In genomic region chr1:15323351-15323988, GRCh38 we compare ENCODE assay signal across 8 cellular contexts.
DNase-seq lines count a peak whose midpoint lies in the region; ATAC-seq and TF ChIP-seq lines count a peak whose summit lies in the region.

No MANE protein-coding gene starts in this region.

- peaks cover 6% of the 10 kb centered on the region for H3K4me1 Mint-ChIP-seq in activated T-helper 1 cell treated with anti-CD3 and anti-CD28 coated beads, Interleukin-12 subunit alpha, Interleukin-12 subunit beta, Interleukin-2, Interleukin-4 antibody, amounts not matched to agents 30 ng/mL and 10 ng/mL and 1 ng/mL, durations not matched to agents 14 hours and 24 hours and 36 hours (ENCODE audit: low read depth)
- peaks cover 56% of the 10 kb centered on the region for H3K4me1 Mint-ChIP-seq in neural progenitor cell

- peaks cover 18% of the 10 kb centered on the region for H3K9me3 Mint-ChIP-seq in activated T-helper 1 cell treated with anti-CD3 and anti-CD28 coated beads, Interleukin-12 subunit alpha, Interleukin-12 subunit beta, Interleukin-2, Interleukin-4 antibody, amounts not matched to agents 30 ng/mL and 10 ng/mL and 1 ng/mL, durations not matched to agents 14 hours and 24 hours and 36 hours
- peaks cover 20% of the 10 kb centered on the region for H3K9me3 Mint-ChIP-seq in neural progenitor cell

- DNase-seq in DMS79 treated with DMSO at 0.1 percent for 48 hours (lab: John Stamatoyannopoulos, UW) (peak; percentile 69), KBM-7 (peak; percentile 86), RPMI7951 (ENCODE audit: low read depth) (peak; percentile 73), fibroblast of the aortic adventitia (ENCODE audit: low read depth) (peak; percentile 84), neural progenitor cell (ENCODE audit: low spot score) (peak; percentile 80)
- DNase-seq in activated T-helper 1 cell treated with anti-CD3 and anti-CD28 coated beads, Interleukin-12 subunit alpha, Interleukin-12 subunit beta, Interleukin-2, Interleukin-4 antibody, amounts not matched to agents 30 ng/mL and 10 ng/mL and 1 ng/mL, durations not matched to agents 14 hours and 24 hours and 36 hours (ENCODE audit: low spot score): peak; percentile 61
- peak; percentile 74 for DNase-seq in stimulated activated naive CD8-positive, alpha-beta T cell treated with anti-CD3 and anti-CD28 coated beads, Interleukin-15, Interleukin-2, amounts not matched to agents 100 U/mL and 50 U/mL, for 24 hours

- H3K27ac ChIP-seq in neural progenitor cell: no peak overlapping the region

- no peaks in the 10 kb centered on the region for H3K27me3 ChIP-seq in neural progenitor cell

- no peak overlapping the region for H2AFZ ChIP-seq in neural progenitor cell (replicated peaks)

- H3K9ac ChIP-seq in neural progenitor cell: no peak overlapping the region

- H3K36me3 ChIP-seq in neural progenitor cell: no peaks in the 10 kb centered on the region

- peak; percentile 85 for ATAC-seq in stimulated activated naive CD8-positive, alpha-beta T cell treated with anti-CD3 and anti-CD28 coated beads, Interleukin-15, Interleukin-2, amounts not matched to agents 100 U/mL and 50 U/mL, for 24 hours
- no peak for ATAC-seq in GM18861 (IDR thresholded peaks at IDR 0.05; ENCODE audit: unreplicated experiment)

- H3K4me1 ChIP-seq in neural progenitor cell: peaks cover 25% of the 10 kb centered on the region

- no peaks in the 10 kb centered on the region for H3K79me2 ChIP-seq in neural progenitor cell (ENCODE audit: low read depth)

- H3K36me3 Mint-ChIP-seq in activated T-helper 1 cell treated with anti-CD3 and anti-CD28 coated beads, Interleukin-12 subunit alpha, Interleukin-12 subunit beta, Interleukin-2, Interleukin-4 antibody, amounts not matched to agents 30 ng/mL and 10 ng/mL and 1 ng/mL, durations not matched to agents 14 hours and 24 hours and 36 hours (ENCODE audit: low read depth): no peaks in the 10 kb centered on the region
- H3K36me3 Mint-ChIP-seq in neural progenitor cell: no peaks in the 10 kb centered on the region

- H3K27me3 Mint-ChIP-seq in activated T-helper 1 cell treated with anti-CD3 and anti-CD28 coated beads, Interleukin-12 subunit alpha, Interleukin-12 subunit beta, Interleukin-2, Interleukin-4 antibody, amounts not matched to agents 30 ng/mL and 10 ng/mL and 1 ng/mL, durations not matched to agents 14 hours and 24 hours and 36 hours (ENCODE audit: insufficient read depth): peaks cover 29% of the 10 kb centered on the region
- peaks cover 25% of the 10 kb centered on the region for H3K27me3 Mint-ChIP-seq in neural progenitor cell (ENCODE audit: insufficient read depth, low read depth)

- H3K27ac Mint-ChIP-seq in activated T-helper 1 cell treated with anti-CD3 and anti-CD28 coated beads, Interleukin-12 subunit alpha, Interleukin-12 subunit beta, Interleukin-2, Interleukin-4 antibody, amounts not matched to agents 30 ng/mL and 10 ng/mL and 1 ng/mL, durations not matched to agents 14 hours and 24 hours and 36 hours: no peak overlapping the region
- no peak overlapping the region for H3K27ac Mint-ChIP-seq in neural progenitor cell

- no peak overlapping the region for H3K4me3 Mint-ChIP-seq in activated T-helper 1 cell treated with anti-CD3 and anti-CD28 coated beads, Interleukin-12 subunit alpha, Interleukin-12 subunit beta, Interleukin-2, Interleukin-4 antibody, amounts not matched to agents 30 ng/mL and 10 ng/mL and 1 ng/mL, durations not matched to agents 14 hours and 24 hours and 36 hours
- H3K4me3 Mint-ChIP-seq in neural progenitor cell: no peak overlapping the region

- in situ Hi-C loops in KBM-7 (cut with MboI; ENCODE audit: low pct_unique_long_range_greater_than_20kb, low sequenced_read_pairs): no loop called here

- no peaks in the 10 kb centered on the region for H3K9me3 ChIP-seq in neural progenitor cell (ENCODE audit: low read depth)

- intact Hi-C loops in activated T-helper 1 cell treated with anti-CD3 and anti-CD28 coated beads, Interleukin-12 subunit alpha, Interleukin-12 subunit beta, Interleukin-2, Interleukin-4 antibody, amounts not matched to agents 30 ng/mL and 10 ng/mL and 1 ng/mL, durations not matched to agents 14 hours and 24 hours and 36 hours (cut with micrococcal nuclease): loop anchor here (1.0 to 2.0 kb wide), 4 partner anchors 41 to 178 kb away; partner anchors contain the start of gene EFHD2

- no peak overlapping the region for H3K4me2 ChIP-seq in neural progenitor cell

- H3F3A ChIP-seq in neural progenitor cell (ENCODE audit: low read depth): peaks cover 9% of the 10 kb centered on the region

- TF ChIP-seq CTCF in fibroblast of the aortic adventitia (IDR thresholded peaks at IDR 0.05; ENCODE audit: insufficient read depth, low read length) (peak; percentile 99), neural progenitor cell (IDR thresholded peaks at IDR 0.05) (peak; percentile 98)

- no peak overlapping the region for H3K4me3 ChIP-seq in fibroblast of the aortic adventitia (ENCODE audit: low read depth, low read length)
- H3K4me3 ChIP-seq in neural progenitor cell: no peak overlapping the region

- H4K20me1 ChIP-seq in neural progenitor cell (ENCODE audit: low read depth): no peaks in the 10 kb centered on the region
